29 cellular contexts compared by ENCODE assay signal in the genomic region with DNA sequence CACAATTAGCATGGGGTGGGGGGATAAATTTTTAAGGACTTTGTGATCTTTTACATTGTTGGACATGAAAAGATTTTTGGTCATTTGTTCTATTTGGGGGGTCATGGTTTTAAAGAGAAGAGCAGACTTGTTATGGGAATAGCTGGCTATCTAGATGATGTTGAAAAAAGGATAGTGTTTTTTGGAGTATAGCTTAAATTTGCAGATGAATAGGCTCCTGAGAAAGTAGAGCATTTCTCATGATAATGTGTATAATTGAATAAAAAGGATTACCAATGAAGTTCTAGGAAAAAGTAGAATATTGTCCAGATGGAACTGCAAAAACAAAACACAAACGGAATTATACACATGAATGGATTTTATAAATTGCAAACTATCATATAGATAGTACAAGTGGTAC.
A peak's percentile ranks its signal among the peaks of the same experiment; 100 is the strongest.
DNase-seq lines count a peak whose midpoint lies in the region; TF ChIP-seq lines count a peak whose summit lies in the region.
"Had no signal": no experiment of that assay in that cellular context is flagged by ENCODE, and none has a peak within 500 bp of the region (broad histone marks: within the 10 kb centered on the region; RNA-seq: fewer than 3 reads in every experiment).

No MANE protein-coding gene starts in this region.

- H3K9me3 ChIP-seq in mammary epithelial cell (replicated peaks; ENCODE audit: insufficient read depth, low read length) = no peaks in the 10 kb centered on the region
- H3K9me3 ChIP-seq: A549, BE2C, BLaER1, Caco-2 had no signal

- H3K36me3 Mint-ChIP-seq in MCF 10A (ENCODE audit: insufficient read depth, unreplicated experiment) = no peaks in the 10 kb centered on the region
- H3K36me3 Mint-ChIP-seq: CD14-positive monocyte; CD4-positive, alpha-beta memory T cell; CD4-positive, CD25-positive, alpha-beta regulatory T cell; CD8-positive, alpha-beta memory T cell; CD8-positive, alpha-beta T cell had no signal

- no peak overlapping the region for H3K4me3 ChIP-seq in mammary epithelial cell (replicated peaks in 1 of 3; ENCODE audit: insufficient read depth in 1 of 3, low read depth in 2 of 3, low read length in 3 of 3)
- H3K4me3 ChIP-seq: A549; BLaER1; BLaER1 treated with 17β-estradiol and CSF1 and Interleukin-3, amounts not matched to agents 10 nM and 100 nM had no signal

- H2AFZ ChIP-seq in mammary epithelial cell (ENCODE audit: low read depth, low read length) = no peak overlapping the region

- H3K27me3 Mint-ChIP-seq in MCF 10A (ENCODE audit: insufficient read depth, unreplicated experiment) = no peaks in the 10 kb centered on the region
- H3K27me3 Mint-ChIP-seq: B cell had no signal

- WGBS in mammary epithelial cell (ENCODE audit: low coverage, missing lambda C conversion rate) = 92% methylated on average over 1 of the region's 1 CpG

- H3K4me2 ChIP-seq in mammary epithelial cell (ENCODE audit: insufficient read depth, low read depth, low read length) = no peak overlapping the region
- H3K4me2 ChIP-seq: A549; BLaER1; BLaER1 treated with 17β-estradiol and CSF1 and Interleukin-3, amounts not matched to agents 10 nM and 100 nM had no signal

- H3K27ac ChIP-seq in mammary epithelial cell (ENCODE audit: insufficient read depth, low read depth, low read length) = no peak overlapping the region
- H3K27ac ChIP-seq: 22Rv1; A549; BLaER1; BLaER1 treated with 17β-estradiol and CSF1 and Interleukin-3, amounts not matched to agents 10 nM and 100 nM; C4-2B had no signal

- POLR2A ChIA-PET in MCF 10A (lab: Yijun Ruan, JAX) = no interaction called here

- BruUV-seq in MCF 10A (replicated peaks; lab: Mats Ljungman, UMichigan) = no TSS peak
- BruUV-seq in mammary epithelial cell (replicated peaks; lab: Mats Ljungman, UMichigan) = no TSS peak

- H3K79me2 ChIP-seq in mammary epithelial cell (ENCODE audit: insufficient read depth, low read length) = no peaks in the 10 kb centered on the region

- no peaks in the 10 kb centered on the region for H3K4me1 Mint-ChIP-seq in MCF 10A (ENCODE audit: insufficient read depth, unreplicated experiment)
- H3K4me1 Mint-ChIP-seq: B cell; CD14-positive monocyte; CD4-positive, alpha-beta memory T cell; CD4-positive, CD25-positive, alpha-beta regulatory T cell; CD8-positive, alpha-beta memory T cell had no signal

- H3K9ac ChIP-seq in mammary epithelial cell (ENCODE audit: insufficient read depth, low read length) = no peak overlapping the region
- H3K9ac ChIP-seq: BLaER1; BLaER1 treated with 17β-estradiol and CSF1 and Interleukin-3, amounts not matched to agents 10 nM and 100 nM had no signal

- dilution Hi-C loops in mammary epithelial cell (cut with HindIII; ENCODE audit: low sequenced_read_pairs) = no loop called here

- no peaks in the 10 kb centered on the region for H3K27me3 ChIP-seq in mammary epithelial cell (ENCODE audit: insufficient read depth, low read length)
- H3K27me3 ChIP-seq: BE2C; BLaER1; BLaER1 treated with 17β-estradiol and CSF1 and Interleukin-3, amounts not matched to agents 10 nM and 100 nM had no signal

- H3K36me3 ChIP-seq in mammary epithelial cell (ENCODE audit: insufficient read depth, low read length) = no peaks in the 10 kb centered on the region
- H3K36me3 ChIP-seq: BE2C; BLaER1; BLaER1 treated with 17β-estradiol and CSF1 and Interleukin-3, amounts not matched to agents 10 nM and 100 nM had no signal

- H4K20me1 ChIP-seq in mammary epithelial cell (ENCODE audit: insufficient read depth, low read length) = no peaks in the 10 kb centered on the region
- H4K20me1 ChIP-seq: BLaER1; BLaER1 treated with 17β-estradiol and CSF1 and Interleukin-3, amounts not matched to agents 10 nM and 100 nM had no signal

- CTCF ChIA-PET in MCF 10A (lab: Yijun Ruan, JAX) = no interaction called here
- CTCF ChIA-PET in mammary epithelial cell (lab: Charles Lee; ENCODE audit: low non-redundant PET) = no interaction called here

- TF ChIP-seq CTCF in MCF 10A (IDR thresholded peaks at IDR 0.05; ENCODE audit: unreplicated experiment) = no peak
- TF ChIP-seq CTCF in mammary epithelial cell (conservative IDR thresholded peaks at IDR 0.05 in 1 of 2, IDR thresholded peaks at IDR 0.05 in 1 of 2; ENCODE audit: extremely low read depth in 1 of 2, insufficient read depth in 1 of 2, low read depth in 1 of 2, low read length in 2 of 2) = no peak

- no peaks in the 10 kb centered on the region for H3K9me3 Mint-ChIP-seq in MCF 10A (ENCODE audit: unreplicated experiment)

- intact Hi-C loops in MCF 10A (cut with micrococcal nuclease) = no loop called here
- intact Hi-C loops in mammary epithelial cell (cut with micrococcal nuclease) = no loop called here

- no peak overlapping the region for H3K4me3 Mint-ChIP-seq in MCF 10A (ENCODE audit: unreplicated experiment)
- H3K4me3 Mint-ChIP-seq: B cell; CD14-positive monocyte; CD4-positive, alpha-beta memory T cell; CD4-positive, alpha-beta T cell; CD4-positive, CD25-positive, alpha-beta regulatory T cell; CD8-positive, alpha-beta memory T cell; CD8-positive, alpha-beta T cell had no signal

- H3K4me1 ChIP-seq in mammary epithelial cell (ENCODE audit: insufficient read depth, low read length) = no peaks in the 10 kb centered on the region
- H3K4me1 ChIP-seq: A549; BE2C; BLaER1; BLaER1 treated with 17β-estradiol and CSF1 and Interleukin-3, amounts not matched to agents 10 nM and 100 nM; Caco-2 had no signal

- DNase-seq in MCF 10A (ENCODE audit: unreplicated experiment) = no peak
- no peak for DNase-seq in mammary epithelial cell
- DNase-seq: 8988T; ACHN; AML-193; BE2C; C1 segment of cervical spinal cord; Caco-2; Calu3; CD4-positive, alpha-beta memory T cell; CD4-positive, alpha-beta T cell; CD4-positive, CD25-positive, alpha-beta regulatory T cell; CD8-positive, alpha-beta memory T cell; CD8-positive, alpha-beta T cell; COR-L47; DMS 273 treated with DMSO at 0.1 percent for 48 hours; DMS153; DMS53; DMS79; DMS79 treated with DMSO at 0.1 percent for 48 hours; DND-41; EL had no signal

- in situ Hi-C loops in mammary epithelial cell (cut with MboI; ENCODE audit: low sequenced_read_pairs in 2 of 2) = no loop called here

- peak overlapping the region; percentile 33 for H3K27ac Mint-ChIP-seq in MCF 10A (ENCODE audit: low read depth, unreplicated experiment)
- H3K27ac Mint-ChIP-seq: B cell; CD14-positive monocyte; CD4-positive, alpha-beta memory T cell; CD4-positive, alpha-beta T cell; CD4-positive, CD25-positive, alpha-beta regulatory T cell; CD8-positive, alpha-beta T cell had no signal
